Comparison of ENCODE assay signal across 31 cellular contexts in the genomic region with DNA sequence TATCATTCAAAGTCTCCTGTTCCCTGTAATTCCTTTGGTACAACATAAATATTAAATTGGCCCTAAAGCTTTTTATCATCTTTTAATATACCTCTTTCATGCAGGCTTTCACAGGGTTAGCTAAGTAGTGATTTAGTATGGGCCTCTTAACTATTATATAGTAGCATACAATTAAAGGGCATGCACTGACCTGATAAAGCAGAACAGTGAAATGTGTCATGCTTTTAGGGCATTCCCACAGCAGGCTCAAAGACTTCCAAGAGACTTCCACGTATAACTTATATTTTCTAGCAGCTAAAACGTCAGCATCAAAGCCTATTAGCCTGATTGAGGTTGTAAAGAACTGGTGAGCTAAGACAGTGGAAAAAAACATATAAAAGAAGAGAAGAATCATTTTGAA.
"Had no signal": no experiment of that assay in that cellular context is flagged by ENCODE, and none has a peak within 500 bp of the region (broad histone marks: within the 10 kb centered on the region; RNA-seq: fewer than 3 reads in every experiment).

No MANE protein-coding gene starts in this region.

- H3K27ac ChIP-seq: gastroesophageal sphincter, hepatocyte, thyroid gland, upper lobe of left lung, vagina had no signal

- H3K27ac Mint-ChIP-seq: activated CD4-positive, alpha-beta memory T cell treated with anti-CD3 and anti-CD28 coated beads for 36 hours; activated CD4-positive, alpha-beta T cell treated with anti-CD3 and anti-CD28 coated beads, Interleukin-2, amount 10 ng/mL, durations not matched to agents 24 days and 14 days; activated T-helper 17 cell treated with anti-CD3 and anti-CD28 coated beads, Interleukin-2, amount 50 U/mL, for 72 hours; dendritic cell treated with granulocyte-macrophage colony-stimulating factor and Interleukin-4, amounts not matched to agents 40 ng/mL and 50 ng/mL, for 4 days; endodermal cell; memory B cell; naive thymus-derived CD8-positive, alpha-beta T cell; stimulated activated effector memory CD8-positive, alpha-beta T cell treated with anti-CD3 and anti-CD28 coated beads, Interleukin-12 subunit alpha, Interleukin-12 subunit beta, amount 100 ng/mL, for 72 hours; stimulated activated naive CD8-positive, alpha-beta T cell treated with anti-CD3 and anti-CD28 coated beads, Interleukin-15, amount 100 ng/mL, for 72 hours; T-helper 1 cell treated with Interleukin-12 subunit alpha and Interleukin-12 subunit beta and Interleukin-4 antibody, amounts not matched to agents 30 μg/mL and 1 μg/mL, for 36 hours had no signal

- H3K27me3 ChIP-seq: gastroesophageal sphincter, hepatocyte, thyroid gland, upper lobe of left lung, vagina had no signal

- H3K9me3 Mint-ChIP-seq: activated CD4-positive, alpha-beta memory T cell treated with anti-CD3 and anti-CD28 coated beads for 36 hours; activated CD4-positive, alpha-beta T cell treated with anti-CD3 and anti-CD28 coated beads, Interleukin-2, amount 10 ng/mL, durations not matched to agents 24 days and 14 days; activated T-cell treated with anti-CD3 and anti-CD28 coated beads, Interleukin-2, amount 50 U/mL, for 4 hours; activated T-helper 17 cell treated with anti-CD3 and anti-CD28 coated beads, Interleukin-2, amount 50 U/mL, for 72 hours; dendritic cell treated with granulocyte-macrophage colony-stimulating factor and Interleukin-4, amounts not matched to agents 40 ng/mL and 50 ng/mL, for 4 days; endodermal cell; memory B cell; naive thymus-derived CD8-positive, alpha-beta T cell; neural crest cell; stimulated activated effector memory CD8-positive, alpha-beta T cell treated with anti-CD3 and anti-CD28 coated beads, Interleukin-12 subunit alpha, Interleukin-12 subunit beta, amount 100 ng/mL, for 72 hours; stimulated activated naive CD8-positive, alpha-beta T cell treated with anti-CD3 and anti-CD28 coated beads, Interleukin-15, amount 100 ng/mL, for 72 hours; T-helper 1 cell treated with Interleukin-12 subunit alpha and Interleukin-12 subunit beta and Interleukin-4 antibody, amounts not matched to agents 30 μg/mL and 1 μg/mL, for 36 hours had no signal

- H3K4me3 Mint-ChIP-seq: activated CD4-positive, alpha-beta memory T cell treated with anti-CD3 and anti-CD28 coated beads for 36 hours; activated CD4-positive, alpha-beta T cell treated with anti-CD3 and anti-CD28 coated beads, Interleukin-2, amount 10 ng/mL, durations not matched to agents 24 days and 14 days; activated T-cell treated with anti-CD3 and anti-CD28 coated beads, Interleukin-2, amount 50 U/mL, for 4 hours; activated T-helper 17 cell treated with anti-CD3 and anti-CD28 coated beads, Interleukin-2, amount 50 U/mL, for 72 hours; dendritic cell treated with granulocyte-macrophage colony-stimulating factor and Interleukin-4, amounts not matched to agents 40 ng/mL and 50 ng/mL, for 4 days; endodermal cell; memory B cell; neural crest cell; stimulated activated effector memory CD8-positive, alpha-beta T cell treated with anti-CD3 and anti-CD28 coated beads, Interleukin-12 subunit alpha, Interleukin-12 subunit beta, amount 100 ng/mL, for 72 hours; stimulated activated naive CD8-positive, alpha-beta T cell treated with anti-CD3 and anti-CD28 coated beads, Interleukin-15, amount 100 ng/mL, for 72 hours; T-helper 1 cell treated with Interleukin-12 subunit alpha and Interleukin-12 subunit beta and Interleukin-4 antibody, amounts not matched to agents 30 μg/mL and 1 μg/mL, for 36 hours had no signal

- H3K27me3 Mint-ChIP-seq: activated CD4-positive, alpha-beta memory T cell treated with anti-CD3 and anti-CD28 coated beads for 36 hours; activated CD4-positive, alpha-beta T cell treated with anti-CD3 and anti-CD28 coated beads, Interleukin-2, amount 10 ng/mL, durations not matched to agents 24 days and 14 days; activated T-helper 17 cell treated with anti-CD3 and anti-CD28 coated beads, Interleukin-2, amount 50 U/mL, for 72 hours; dendritic cell treated with granulocyte-macrophage colony-stimulating factor and Interleukin-4, amounts not matched to agents 40 ng/mL and 50 ng/mL, for 4 days; memory B cell; naive thymus-derived CD8-positive, alpha-beta T cell; stimulated activated naive CD8-positive, alpha-beta T cell treated with anti-CD3 and anti-CD28 coated beads, Interleukin-15, amount 100 ng/mL, for 72 hours had no signal

- ATAC-seq: activated T-cell treated with anti-CD3 and anti-CD28 coated beads, Interleukin-2, amount 50 U/mL, for 4 hours; activated T-helper 17 cell treated with anti-CD3 and anti-CD28 coated beads, Interleukin-2, amount 50 U/mL, for 72 hours; gastroesophageal sphincter; left cardiac atrium; naive thymus-derived CD8-positive, alpha-beta T cell; sciatic nerve; stimulated activated effector memory CD8-positive, alpha-beta T cell treated with anti-CD3 and anti-CD28 coated beads, Interleukin-12 subunit alpha, Interleukin-12 subunit beta, amount 100 ng/mL, for 72 hours; stimulated activated naive CD8-positive, alpha-beta T cell treated with anti-CD3 and anti-CD28 coated beads, Interleukin-15, amount 100 ng/mL, for 72 hours had no signal

- H3K4me3 ChIP-seq: gastroesophageal sphincter, hepatocyte, skin epidermis, thyroid gland, upper lobe of left lung, vagina had no signal

- H3K9me3 ChIP-seq: gastroesophageal sphincter, thyroid gland, upper lobe of left lung, vagina had no signal

- DNase-seq: activated CD4-positive, alpha-beta memory T cell treated with anti-CD3 and anti-CD28 coated beads for 36 hours; activated CD4-positive, alpha-beta T cell treated with anti-CD3 and anti-CD28 coated beads, Interleukin-2, amount 10 ng/mL, durations not matched to agents 24 days and 14 days; activated CD4-positive, CD25-positive, alpha-beta regulatory T cell treated with anti-CD3 and anti-CD28 coated beads, Interleukin-2, amount 50 U/mL, for 72 hours; activated gamma-delta T cell treated with Interleukin-2 at 50 U/mL for 16 hours; activated naive CD4-positive, alpha-beta T cell treated with anti-CD3 and anti-CD28 coated beads, Interleukin-2, amount 50 U/mL, for 16 hours; activated T-cell treated with anti-CD3 and anti-CD28 coated beads, Interleukin-2, amount 50 U/mL, for 4 hours; amniotic stem cell; central memory CD4-positive, alpha-beta T cell; endodermal cell; islet precursor cell; left cardiac atrium; naive thymus-derived CD8-positive, alpha-beta T cell; nucleus accumbens; posterior cingulate gyrus; stimulated activated CD4-positive, alpha-beta T cell treated with anti-CD3 and anti-CD28 coated beads, Interleukin-4, amount 100 ng/mL, for 24 hours; stimulated activated naive CD8-positive, alpha-beta T cell treated with anti-CD3 and anti-CD28 coated beads, Interleukin-15, amount 100 ng/mL, for 72 hours; substantia nigra; T1000; thyroid gland; upper lobe of left lung had no signal
